Comparison of ENCODE assay signal across 8 cellular contexts in genomic region chr6:36029464-36029863, GRCh38. TPM values are rescaled to one million over a fixed set of nuclear protein-coding genes. Genes with fewer than 3 reads are reported as not detected.
DNase-seq lines count a peak whose midpoint lies in the region; ATAC-seq and TF ChIP-seq lines count a peak whose summit lies in the region.

No MANE protein-coding gene starts in this region.

- DNase-seq in DMS79 treated with DMSO at 0.1 percent for 48 hours (lab: John Stamatoyannopoulos, UW) (peak; percentile 18), DMS79 (lab: John Stamatoyannopoulos, UW) (no peak), NOMO-1 treated with dmso at 0.1 percent for 144 hours (lab: John Stamatoyannopoulos, UW; ENCODE audit: unreplicated experiment) (peak; percentile 54), dermis microvascular lymphatic vessel endothelial cell (ENCODE audit: low read depth in 2 of 2) (peak; percentile 45 to 64), nephron progenitor cell (no peak), cortex of kidney (lab: John Stamatoyannopoulos, UW) (no peak)

- peaks cover 32% of the 10 kb centered on the region for H3K27me3 Mint-ChIP-seq in nephron progenitor cell (ENCODE audit: low read depth, poor library complexity)

- H3K4me3 Mint-ChIP-seq in nephron progenitor cell: peak overlapping the region; percentile 95

- H3K9me3 Mint-ChIP-seq in nephron progenitor cell: peaks cover 6% of the 10 kb centered on the region

- no peak for TF ChIP-seq CTCF in nephron progenitor cell (IDR thresholded peaks at IDR 0.05)

- peaks cover 43% of the 10 kb centered on the region for H3K4me1 Mint-ChIP-seq in nephron progenitor cell

- H3K27ac Mint-ChIP-seq in nephron progenitor cell: peak overlapping the region; percentile 96

- no peak for ATAC-seq in GM21526 (IDR thresholded peaks at IDR 0.05; ENCODE audit: low FRiP score, unreplicated experiment)
- no peak for ATAC-seq in GM19397 (IDR thresholded peaks at IDR 0.05; ENCODE audit: unreplicated experiment)

- no peaks in the 10 kb centered on the region for H3K36me3 Mint-ChIP-seq in nephron progenitor cell (ENCODE audit: low read depth)

RNA-seq across cellular contexts. Expression of gene MAPK14, which starts 1.9 kb away (rescaled TPM):
- total RNA-seq in dermis microvascular lymphatic vessel endothelial cell: 34.5 and 41.2 TPM in 2 replicates

RNA-seq across cellular contexts. Expression of gene SLC26A8, which starts 5.0 kb away (rescaled TPM):
- not detected in 2 replicates for total RNA-seq in dermis microvascular lymphatic vessel endothelial cell

Comparison
In these comparisons a context has a peak if more than half of its experiments do, and no peak if none do; other contexts are left out.
1. DNase-seq: peak in DMS79 treated with DMSO at 0.1 percent for 48 hours (single experiment), NOMO-1 treated with dmso at 0.1 percent for 144 hours (single experiment) and dermis microvascular lymphatic vessel endothelial cell (2 of 2); none in DMS79 (single experiment), nephron progenitor cell (single experiment) and cortex of kidney (single experiment).